In genomic region chr12:6340745-6341438, GRCh38 we compare ENCODE assay signal across 6 cellular contexts. TPM values are rescaled to one million over a fixed set of nuclear protein-coding genes. Genes with fewer than 3 reads are reported as not detected.
DNase-seq lines count a peak whose midpoint lies in the region; ATAC-seq and TF ChIP-seq lines count a peak whose summit lies in the region.

No MANE protein-coding gene starts in this region.

- H3K36me3 Mint-ChIP-seq in stimulated activated naive B cell treated with anti-CD40 and anti-IgM and Interleukin-4, amounts not matched to agents 10 μg/mL and 1 μg/mL and 100 μg/mL, for 72 hours, result no peaks in the 10 kb centered on the region

- H3K9me3 ChIP-seq in MM.1S (replicated peaks; ENCODE audit: insufficient read depth, low read length) (no peaks in the 10 kb centered on the region), fibroblast of lung (ENCODE audit: control insufficient read depth, insufficient read depth, low read depth, low read length) (no peaks in the 10 kb centered on the region)

- H3K4me2 ChIP-seq in MM.1S (ENCODE audit: low read depth, low read length), result peak overlapping the region; percentile 88
- peak overlapping the region; percentile 98 for H3K4me2 ChIP-seq in fibroblast of lung (ENCODE audit: extremely low read depth, insufficient read depth, low read length)

- H3K27me3 ChIP-seq in MM.1S (replicated peaks; ENCODE audit: insufficient read depth, low read length) (no peaks in the 10 kb centered on the region), fibroblast of lung (ENCODE audit: control insufficient read depth, insufficient read depth, low read length) (no peaks in the 10 kb centered on the region)

- no peaks in the 10 kb centered on the region for H3K36me3 ChIP-seq in MM.1S (replicated peaks; ENCODE audit: insufficient read depth, low read length)
- peaks cover 3% of the 10 kb centered on the region for H3K36me3 ChIP-seq in fibroblast of lung (ENCODE audit: control insufficient read depth, insufficient read depth, low read length)

- H3F3A ChIP-seq in MM.1S (ENCODE audit: insufficient read depth, low read length), result peaks cover 19% of the 10 kb centered on the region

- H3K27me3 Mint-ChIP-seq in stimulated activated naive B cell treated with anti-CD40 and anti-IgM and Interleukin-4, amounts not matched to agents 10 μg/mL and 1 μg/mL and 100 μg/mL, for 72 hours, result peaks cover 11 to 16% of the 10 kb centered on the region in 2 donors

- H3K9ac ChIP-seq in MM.1S (ENCODE audit: low read length) (peak overlapping the region; percentile 92), fibroblast of lung (ENCODE audit: insufficient read depth, low read length) (peak overlapping the region; percentile 97)

- H4K20me1 ChIP-seq in MM.1S (ENCODE audit: insufficient read depth, low read length), result no peaks in the 10 kb centered on the region
- H4K20me1 ChIP-seq in fibroblast of lung (ENCODE audit: control insufficient read depth, extremely low read depth, insufficient read depth, low read length), result peaks cover 2% of the 10 kb centered on the region

- DNase-seq in MM.1S, result no peak
- no peak for DNase-seq in fibroblast of lung (ENCODE audit: low read depth in 2 of 2)
- no peak for DNase-seq in stimulated activated naive B cell treated with anti-CD40 and anti-IgM and Interleukin-4, amounts not matched to agents 10 μg/mL and 1 μg/mL and 100 μg/mL, for 72 hours
- no peak for DNase-seq in activated CD8-positive, alpha-beta memory T cell treated with anti-CD3 and anti-CD28 coated beads for 24 hours
- no peak for DNase-seq in cerebellar cortex (ENCODE audit: low spot score)

- H3K79me2 ChIP-seq in MM.1S (ENCODE audit: low read length), result peaks cover 70% of the 10 kb centered on the region
- H3K79me2 ChIP-seq in fibroblast of lung (ENCODE audit: control insufficient read depth, insufficient read depth, low read length), result peaks cover 54% of the 10 kb centered on the region

- H3K27ac ChIP-seq in MM.1S (ENCODE audit: low read length) (peak overlapping the region; percentile 49; the same call in 1 of the 2 replicates), fibroblast of lung (ENCODE audit: insufficient read depth, low read length) (peak overlapping the region; percentile 99)

- H3K4me3 Mint-ChIP-seq in stimulated activated naive B cell treated with anti-CD40 and anti-IgM and Interleukin-4, amounts not matched to agents 10 μg/mL and 1 μg/mL and 100 μg/mL, for 72 hours, result no peak overlapping the region

- peaks cover 9 to 16% of the 10 kb centered on the region in 2 donors for H3K4me1 Mint-ChIP-seq in stimulated activated naive B cell treated with anti-CD40 and anti-IgM and Interleukin-4, amounts not matched to agents 10 μg/mL and 1 μg/mL and 100 μg/mL, for 72 hours

- no peaks in the 10 kb centered on the region for H3K9me3 Mint-ChIP-seq in stimulated activated naive B cell treated with anti-CD40 and anti-IgM and Interleukin-4, amounts not matched to agents 10 μg/mL and 1 μg/mL and 100 μg/mL, for 72 hours

- peak overlapping the region; percentile 90 for H3K4me3 ChIP-seq in MM.1S (ENCODE audit: low read length)
- peak overlapping the region; percentile 78 to 100 (median 94) for H3K4me3 ChIP-seq in fibroblast of lung (replicated peaks in 1 of 4; ENCODE audit: control extremely low read depth in 1 of 4, insufficient read depth in 1 of 4, low read depth in 3 of 4, low read length in 4 of 4)

- no peak for TF ChIP-seq CTCF in MM.1S (IDR thresholded peaks at IDR 0.05; ENCODE audit: low read length)
- no peak for TF ChIP-seq CTCF in fibroblast of lung (conservative IDR thresholded peaks at IDR 0.05 in 1 of 2, IDR thresholded peaks at IDR 0.05 in 1 of 2; ENCODE audit: low read depth in 1 of 2, low read length in 2 of 2)

- H3K4me1 ChIP-seq in MM.1S (ENCODE audit: low read length) (peaks cover 43% of the 10 kb centered on the region), fibroblast of lung (ENCODE audit: control insufficient read depth, extremely low read depth, insufficient read depth, low read length) (peaks cover 41% of the 10 kb centered on the region)

- no peaks in the 10 kb centered on the region for H3K9me2 ChIP-seq in MM.1S (replicated peaks; ENCODE audit: insufficient read depth, low read length)

- peak; percentile 28 to 50 for ATAC-seq in stimulated activated naive B cell treated with anti-CD40 and anti-IgM and Interleukin-4, amounts not matched to agents 10 μg/mL and 1 μg/mL and 100 μg/mL, for 72 hours (replicated peaks)
- ATAC-seq in HG03378 (IDR thresholded peaks at IDR 0.05; ENCODE audit: unreplicated experiment), result no peak

- peak overlapping the region; percentile 87 for H3K27ac Mint-ChIP-seq in stimulated activated naive B cell treated with anti-CD40 and anti-IgM and Interleukin-4, amounts not matched to agents 10 μg/mL and 1 μg/mL and 100 μg/mL, for 72 hours

- peak overlapping the region; percentile 86; the same call in 1 of the 2 replicates for H2AFZ ChIP-seq in MM.1S (ENCODE audit: low read length)
- no peak overlapping the region for H2AFZ ChIP-seq in fibroblast of lung (ENCODE audit: low read length)

RNA-seq across cellular contexts. Expression of gene TNFRSF1A, which starts 1.0 kb away (rescaled TPM):
- 141 and 157 TPM in 2 replicates for total RNA-seq in fibroblast of lung
- polyA plus RNA-seq in fibroblast of lung, result 182 and 257 TPM in 2 replicates
- polyA plus RNA-seq in fibroblast of lung (2012), result 146 and 182 TPM in 2 replicates
- 357 and 498 TPM in 2 replicates for polyA minus RNA-seq in fibroblast of lung (ENCODE audit: low replicate concordance)

RNA-seq across cellular contexts. Expression of gene PLEKHG6, which starts 30.4 kb away (rescaled TPM):
- under 0.01 and 0.50 TPM in 2 replicates for total RNA-seq in fibroblast of lung
- polyA plus RNA-seq in fibroblast of lung, result 0.07 and 0.26 TPM in 2 replicates
- 0.16 and 1.1 TPM in 2 replicates for polyA plus RNA-seq in fibroblast of lung (2012)
- polyA minus RNA-seq in fibroblast of lung (ENCODE audit: low replicate concordance), result 3.8 TPM in 1 of 2 replicates, not detected in the other

RNA-seq across cellular contexts. Expression of gene SCNN1A, which starts 34.5 kb away (rescaled TPM):
- under 0.01 and 0.26 TPM in 2 replicates for total RNA-seq in fibroblast of lung
- 0.05 and 0.08 TPM in 2 replicates for polyA plus RNA-seq in fibroblast of lung
- polyA plus RNA-seq in fibroblast of lung (2012), result 0.13 and 0.29 TPM in 2 replicates
- not detected in 2 replicates for polyA minus RNA-seq in fibroblast of lung (ENCODE audit: low replicate concordance)

RNA-seq across cellular contexts. Expression of gene LTBR, which starts 43.1 kb away (rescaled TPM):
- 60.6 and 78.4 TPM in 2 replicates for total RNA-seq in fibroblast of lung
- polyA plus RNA-seq in fibroblast of lung, result 45.8 and 55.7 TPM in 2 replicates
- 81.9 and 99.1 TPM in 2 replicates for polyA plus RNA-seq in fibroblast of lung (2012)
- 78.7 and 105 TPM in 2 replicates for polyA minus RNA-seq in fibroblast of lung (ENCODE audit: low replicate concordance)
